ENCODE assay signal across 24 cellular contexts in genomic region chr15:96014939-96015338, GRCh38.
DNase-seq lines count a peak whose midpoint lies in the region; ATAC-seq, FAIRE-seq and TF ChIP-seq lines count a peak whose summit lies in the region.
"Had no signal": no experiment of that assay in that cellular context is flagged by ENCODE, and none has a peak within 500 bp of the region (broad histone marks: within the 10 kb centered on the region; RNA-seq: fewer than 3 reads in every experiment).

No MANE protein-coding gene starts in this region.

- CTCF ChIA-PET in A549 (lab: Yijun Ruan, JAX) (no interaction called here), IMR-90 (lab: Yijun Ruan, JAX) (no interaction called here)

- dilution Hi-C loops in IMR-90 (cut with HindIII; ENCODE audit: low sequenced_read_pairs, unreplicated experiment): no loop called here

- no peak overlapping the region for H2AFZ ChIP-seq in IMR-90 (replicated peaks; ENCODE audit: low read length, poor library complexity)

- H3K4me3 ChIP-seq in A549 (no peak overlapping the region), IMR-90 (ENCODE audit: insufficient read depth, low read depth, low read length) (no peak overlapping the region), SK-N-MC (0 out of 2 replicates have a peak overlapping the region, but pooled peaks have one; percentile 12)
- H3K4me3 ChIP-seq: BLaER1 had no signal

- no peaks in the 10 kb centered on the region for H3K9me1 ChIP-seq in IMR-90 (ENCODE audit: insufficient read depth, low read length)

- POLR2A ChIA-PET in A549 (lab: Yijun Ruan, JAX) (no interaction called here), IMR-90 (lab: Charles Lee; ENCODE audit: unreplicated experiment) (no interaction called here)

- H2AK5ac ChIP-seq in IMR-90 (ENCODE audit: low read depth, low read length): no peak overlapping the region

- H4K5ac ChIP-seq in IMR-90 (ENCODE audit: low read depth, low read length): no peak overlapping the region

- H4K20me1 ChIP-seq in IMR-90 (ENCODE audit: insufficient read depth, low read length): no peaks in the 10 kb centered on the region
- H4K20me1 ChIP-seq: BLaER1 had no signal

- H3K27me3 ChIP-seq in IMR-90 (ENCODE audit: control insufficient read depth, insufficient read depth, low read length): no peaks in the 10 kb centered on the region; the same call in 1 of the 2 replicates
- H3K27me3 ChIP-seq: BE2C, BLaER1 had no signal

- no peak overlapping the region for H4K91ac ChIP-seq in IMR-90 (ENCODE audit: insufficient read depth, low read depth, low read length)

- H3K4me2 ChIP-seq in A549: no peak overlapping the region
- H3K4me2 ChIP-seq in IMR-90 (ENCODE audit: low read depth, low read length): no peak overlapping the region
- H3K4me2 ChIP-seq: BLaER1 had no signal

- TF ChIP-seq CTCF in A549 (IDR thresholded peaks at IDR 0.05) (no peak), IMR-90 (conservative IDR thresholded peaks at IDR 0.05; ENCODE audit: low read depth, low read length) (no peak)

- no peak overlapping the region for H4K8ac ChIP-seq in IMR-90 (ENCODE audit: low read depth in 2 of 2, low read length in 2 of 2)

- no peak overlapping the region for H3K23ac ChIP-seq in IMR-90 (ENCODE audit: low read depth, low read length)

- TF ChIP-seq POLR2A in A549 (IDR thresholded peaks at IDR 0.05; ENCODE audit: low read length) (no peak), IMR-90 (IDR thresholded peaks at IDR 0.05; ENCODE audit: low read depth, low read length) (no peak)

- H2AK9ac ChIP-seq in IMR-90 (replicated peaks; ENCODE audit: low read depth, low read length, poor library complexity): no peak overlapping the region

- H3K79me1 ChIP-seq in IMR-90 (ENCODE audit: low read depth in 1 of 2, low read length in 2 of 2): no peaks in the 10 kb centered on the region

- no peak overlapping the region for H3K18ac ChIP-seq in IMR-90 (ENCODE audit: low read depth, low read length)

- H3K9me3 ChIP-seq in A549 (no peaks in the 10 kb centered on the region), IMR-90 (ENCODE audit: control insufficient read depth, insufficient read depth, low read length) (no peaks in the 10 kb centered on the region), SK-N-MC (ENCODE audit: low read depth, low read length) (no peaks in the 10 kb centered on the region)
- H3K9me3 ChIP-seq: BE2C, BLaER1 had no signal

- no peak overlapping the region for H3K9ac ChIP-seq in IMR-90 (ENCODE audit: low read depth, low read length)
- H3K9ac ChIP-seq in SK-N-MC (ENCODE audit: insufficient read length): no peak overlapping the region
- H3K9ac ChIP-seq: BLaER1 had no signal

- H2BK15ac ChIP-seq in IMR-90 (ENCODE audit: low read depth, low read length): no peak overlapping the region

- no peak for TF ChIP-seq EP300 in A549 (IDR thresholded peaks at IDR 0.05)

- H2BK20ac ChIP-seq in IMR-90 (ENCODE audit: low read depth, low read length): no peak overlapping the region

- intact Hi-C loops in IMR-90 (cut with micrococcal nuclease): no loop called here

- 14% methylated on average over 2 of the region's 2 CpGs for WGBS in A549 (ENCODE audit: missing lambda C conversion rate)
- WGBS in IMR-90 (ENCODE audit: extremely low coverage in 2 of 2, insufficient read length in 1 of 2), 2 experiments: no CpG with 5 or more reads among the region's 2 CpGs

- H3K36me3 ChIP-seq in IMR-90 (ENCODE audit: control insufficient read depth, insufficient read depth, low read length): no peaks in the 10 kb centered on the region
- no peaks in the 10 kb centered on the region for H3K36me3 ChIP-seq in SK-N-MC (ENCODE audit: insufficient read depth, low read length)
- H3K36me3 ChIP-seq: BE2C, BLaER1 had no signal

- H3K56ac ChIP-seq in IMR-90 (ENCODE audit: extremely low read depth, insufficient read depth, low read length): no peak overlapping the region

- no peak for DNase-seq in A549 (ENCODE audit: low read depth in 1 of 2, low spot score in 1 of 2)
- DNase-seq in IMR-90: no peak
- DNase-seq in SK-N-MC (ENCODE audit: low read depth, low spot score): no peak
- no peak for DNase-seq in nucleus accumbens (lab: John Stamatoyannopoulos, UW)
- DNase-seq in NCI-H345 treated with DMSO at 0.1 percent for 48 hours (lab: John Stamatoyannopoulos, UW; ENCODE audit: unreplicated experiment): no peak
- DNase-seq in activated CD8-positive, alpha-beta memory T cell treated with anti-CD3 and anti-CD28 coated beads for 24 hours: no peak
- DNase-seq: 8988T; BE2C; C1 segment of cervical spinal cord; CD4-positive, alpha-beta memory T cell; CD4-positive, CD25-positive, alpha-beta regulatory T cell; CD8-positive, alpha-beta memory T cell; COR-L47; DMS 273 treated with DMSO at 0.1 percent for 48 hours; DMS153; DMS53; DMS79; DND-41; EL; GDM1 had no signal

- no peak overlapping the region for H3K14ac ChIP-seq in IMR-90 (replicated peaks; ENCODE audit: low read depth, low read length)

- ATAC-seq in A549: no peak
- no peak for ATAC-seq in IMR-90 (ENCODE audit: low read depth)

- in situ Hi-C loops in IMR-90 (cut with MboI; ENCODE audit: low sequenced_read_pairs): no loop called here

- no peak overlapping the region for H2BK5ac ChIP-seq in IMR-90 (ENCODE audit: low read depth, low read length, poor library complexity, severe bottlenecking)

- no TSS peak for BruUV-seq in IMR-90 (replicated peaks; lab: Mats Ljungman, UMichigan)

- H2BK120ac ChIP-seq in IMR-90 (ENCODE audit: low read depth, low read length): no peak overlapping the region

- FAIRE-seq in A549 (lab: Jason Lieb, UNC): no peak
- FAIRE-seq: A204.1, GM12891, GM19239 had no signal

- H3K27ac ChIP-seq in A549 (no peak overlapping the region), IMR-90 (ENCODE audit: insufficient read depth, low read length) (no peak overlapping the region), SK-N-MC (no peak overlapping the region)
- H3K27ac ChIP-seq: BLaER1 had no signal

- H3K4ac ChIP-seq in IMR-90 (ENCODE audit: low read depth, low read length): no peak overlapping the region

- TF ChIP-seq RAD21 in A549 (conservative IDR thresholded peaks at IDR 0.05 in 1 of 2, IDR thresholded peaks at IDR 0.05 in 1 of 2) (no peak), IMR-90 (IDR thresholded peaks at IDR 0.05; ENCODE audit: low read length) (no peak)

- H3K4me1 ChIP-seq in A549: no peaks in the 10 kb centered on the region
- no peaks in the 10 kb centered on the region for H3K4me1 ChIP-seq in IMR-90 (ENCODE audit: control insufficient read depth, insufficient read depth, low read length)
- H3K4me1 ChIP-seq: BE2C, BLaER1 had no signal

TF ChIP-seq in A549, 52 proteins besides CTCF, POLR2A, EP300 and RAD21:
- TF ChIP-seq MAFK (IDR thresholded peaks at IDR 0.05; ENCODE audit: partially characterized antibody) (peak; percentile 89), HOXA7 (CRISPR knock-in tag; IDR thresholded peaks at IDR 0.05) (no peak), GATA3 (IDR thresholded peaks at IDR 0.05; ENCODE audit: borderline replicate concordance) (no peak), HEYL (CRISPR knock-in tag; IDR thresholded peaks at IDR 0.05) (no peak)
- TF ChIP-seq, protein P1, sequence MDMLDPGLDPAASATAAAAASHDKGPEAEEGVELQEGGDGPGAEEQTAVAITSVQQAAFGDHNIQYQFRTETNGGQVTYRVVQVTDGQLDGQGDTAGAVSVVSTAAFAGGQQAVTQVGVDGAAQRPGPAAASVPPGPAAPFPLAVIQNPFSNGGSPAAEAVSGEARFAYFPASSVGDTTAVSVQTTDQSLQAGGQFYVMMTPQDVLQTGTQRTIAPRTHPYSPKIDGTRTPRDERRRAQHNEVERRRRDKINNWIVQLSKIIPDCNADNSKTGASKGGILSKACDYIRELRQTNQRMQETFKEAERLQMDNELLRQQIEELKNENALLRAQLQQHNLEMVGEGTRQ (IDR thresholded peaks at IDR 0.05): no peak
TF ChIP-seq in A549: peak in this region for 1.

TF ChIP-seq in IMR-90, 13 proteins besides CTCF, POLR2A, EP300 and RAD21:
- TF ChIP-seq MAFK (IDR thresholded peaks at IDR 0.05; ENCODE audit: low read depth, low read length): peak; percentile 90
- TF ChIP-seq RCOR1 (IDR thresholded peaks at IDR 0.05; ENCODE audit: insufficient replicate concordance, low read length): no peak
